1 cellular context compared by ENCODE assay signal in genomic region chr4:179843370-179843769, GRCh38.
TF ChIP-seq lines count a peak whose summit lies in the region.

No MANE protein-coding gene starts in this region.

TF ChIP-seq in GM23338, 12 proteins besides CTCF, POLR2A, EP300 and RAD21:
- TF ChIP-seq ZNF462 (CRISPR knock-in tag; IDR thresholded peaks at IDR 0.05) (no peak), NANOG (IDR thresholded peaks at IDR 0.05; ENCODE audit: borderline replicate concordance) (no peak), STAT1 (IDR thresholded peaks at IDR 0.05; ENCODE audit: unreplicated experiment) (no peak), ZNF114 (CRISPR knock-in tag; IDR thresholded peaks at IDR 0.05) (no peak)
TF ChIP-seq in GM23338: peak in this region for 0.
